ENCODE assay signal across 8 cellular contexts in the genomic region with DNA sequence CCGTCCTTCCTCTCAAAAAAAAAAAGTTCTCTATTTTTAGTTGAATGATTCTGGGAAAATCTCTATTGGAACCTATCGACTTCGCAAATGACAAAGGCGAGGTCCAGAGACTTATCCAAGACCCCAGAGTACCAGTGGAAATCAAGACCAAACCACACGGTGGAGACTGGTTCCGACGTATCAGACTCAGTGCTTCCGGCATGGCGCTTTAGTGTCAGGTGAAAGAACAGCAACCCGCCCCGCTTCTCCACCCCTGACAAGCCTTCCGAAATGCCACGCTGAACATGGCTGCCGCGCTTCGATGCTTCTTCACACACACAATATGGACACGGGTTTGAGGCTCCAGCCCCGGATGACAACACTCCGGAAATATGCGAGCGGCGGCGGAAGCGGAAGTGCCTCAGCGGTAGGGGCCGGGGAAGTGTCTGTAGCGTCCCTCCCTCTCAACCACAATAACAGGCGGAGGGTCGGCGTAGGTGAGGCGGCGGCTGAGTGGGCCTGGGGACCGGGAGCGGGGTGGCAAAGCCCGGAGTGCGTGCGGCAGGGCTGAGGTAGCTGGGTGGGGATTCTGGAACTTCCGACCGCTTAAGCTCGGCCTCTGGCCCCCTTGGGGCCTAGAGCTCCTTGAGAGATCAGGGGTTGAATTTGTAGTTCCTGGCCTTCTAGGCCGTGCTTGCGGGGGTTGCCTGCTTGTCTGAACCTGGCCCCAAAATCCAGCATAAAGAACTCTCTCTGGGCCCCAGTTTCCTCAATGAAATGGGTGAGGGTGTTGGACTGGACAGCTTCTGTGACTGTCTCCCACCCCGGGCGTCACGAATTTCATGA. TPM values are rescaled to one million over a fixed set of nuclear protein-coding genes. Genes with fewer than 3 reads are reported as not detected.
DNase-seq lines count a peak whose midpoint lies in the region; ATAC-seq and TF ChIP-seq lines count a peak whose summit lies in the region.

A gene with protein sequence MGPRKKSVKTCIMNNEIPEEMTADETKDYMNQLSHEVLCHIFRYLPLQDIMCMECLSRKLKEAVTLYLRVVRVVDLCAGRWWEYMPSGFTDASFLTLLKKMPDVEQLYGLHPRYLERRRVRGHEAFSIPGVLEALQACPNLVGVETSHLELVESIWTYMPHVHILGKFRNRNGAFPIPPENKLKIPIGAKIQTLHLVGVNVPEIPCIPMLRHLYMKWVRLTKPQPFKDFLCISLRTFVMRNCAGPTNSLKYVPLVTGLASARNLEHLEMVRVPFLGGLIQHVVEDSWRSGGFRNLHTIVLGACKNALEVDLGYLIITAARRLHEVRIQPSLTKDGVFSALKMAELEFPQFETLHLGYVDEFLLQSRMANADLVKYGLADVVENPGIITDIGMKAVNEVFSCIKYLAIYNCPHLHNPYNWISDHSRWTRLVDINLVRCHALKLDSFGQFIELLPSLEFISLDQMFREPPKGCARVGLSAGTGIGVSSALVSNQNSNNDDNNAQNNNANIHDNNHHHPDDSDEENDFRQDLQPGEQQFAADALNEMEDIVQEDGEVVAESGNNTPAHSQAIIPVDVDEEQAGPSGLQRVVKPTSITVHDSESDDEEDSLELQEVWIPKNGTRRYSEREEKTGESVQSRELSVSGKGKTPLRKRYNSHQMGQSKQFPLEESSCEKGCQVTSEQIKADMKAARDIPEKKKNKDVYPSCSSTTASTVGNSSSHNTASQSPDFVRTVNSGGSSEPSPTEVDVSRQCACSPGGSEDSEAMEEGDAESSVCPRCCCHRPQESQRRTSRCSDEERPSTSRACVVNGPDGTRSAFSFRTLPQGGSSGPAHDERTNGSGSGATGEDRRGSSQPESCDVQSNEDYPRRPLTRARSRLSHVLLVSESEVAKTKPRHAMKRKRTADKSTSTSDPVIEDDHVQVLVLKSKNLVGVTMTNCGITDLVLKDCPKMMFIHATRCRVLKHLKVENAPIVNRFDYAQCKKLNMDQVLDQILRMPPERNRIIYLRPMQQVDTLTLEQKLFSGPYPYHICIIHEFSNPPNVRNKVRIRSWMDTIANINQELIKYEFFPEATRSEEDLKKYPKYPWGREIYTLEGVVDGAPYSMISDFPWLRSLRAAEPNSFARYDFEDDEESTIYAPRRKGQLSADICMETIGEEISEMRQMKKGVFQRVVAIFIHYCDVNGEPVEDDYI (plus strand): TSS at position 395 of the 825 bp plus-strand sequence. CDS start 10,819 bp downstream, outside the sequence.

- H3K36me3 ChIP-seq in lung (ENCODE audit: control insufficient read depth in 2 of 2, insufficient read depth in 2 of 2, low read length in 2 of 2): no peaks in the 10 kb centered on the region

- H3K27me3 ChIP-seq in lung (ENCODE audit: control insufficient read depth, insufficient read depth): no peaks in the 10 kb centered on the region

- peak within 1 kb of the TSS; percentile 88 to 97 for H3K27ac ChIP-seq in lung (ENCODE audit: low read depth in 1 of 2, low read length in 1 of 2)

- peak; percentile 98 for ATAC-seq in GM19468 (IDR thresholded peaks at IDR 0.05; ENCODE audit: extremely low read depth, unreplicated experiment)
- ATAC-seq in lung (ENCODE audit: insufficient read depth, low FRiP score): peak; percentile 97

- H3K4me3 ChIP-seq in lung: peak within 1 kb of the TSS; percentile 90

- H3K9me3 ChIP-seq in lung (ENCODE audit: control insufficient read depth in 2 of 2, insufficient read depth in 1 of 2, low read length in 1 of 2): no peaks in the 10 kb centered on the region

- H3K4me1 ChIP-seq in lung (ENCODE audit: control insufficient read depth in 2 of 2, insufficient read depth in 2 of 2, low read length in 2 of 2): peaks cover 5 to 31% of the 10 kb centered on the region in 2 donors

- DNase-seq in COLO829 (ENCODE audit: low spot score): peak; percentile 91
- peak; percentile 86 for DNase-seq in HS-5 (ENCODE audit: low read depth)
- DNase-seq in NK-92 treated with Interleukin-12 subunit alpha and Interleukin-12 subunit beta, amount 100 ng/mL, for 24 hours (lab: John Stamatoyannopoulos, UW): peak; percentile 91
- DNase-seq in activated CD8-positive, alpha-beta memory T cell treated with anti-CD3 and anti-CD28 coated beads for 24 hours: peak; percentile 96
- peak; percentile 94 for DNase-seq in effector CD8-positive, alpha-beta T cell (lab: John Stamatoyannopoulos, UW)
- peak; percentile 97 for DNase-seq in lung (ENCODE audit: low spot score)
- DNase-seq in stimulated activated CD4-positive, alpha-beta T cell treated with anti-CD3 and anti-CD28 coated beads, TNF-alpha, amount 100 ng/mL, for 4 hours (ENCODE audit: low read depth in 3 of 3): peak; percentile 85 to 95 (median 94)

- TF ChIP-seq CTCF in lung (IDR thresholded peaks at IDR 0.05; ENCODE audit: control extremely low read depth, extremely low read depth): no peak

- WGBS in lung, 2 donors: 1% methylated on average over 42 to 45 of the region's 45 CpGs

RNA-seq across cellular contexts. Expression of the gene that starts here (rescaled TPM):
- total RNA-seq in lung: 10 to 100 TPM; 56.9 to 77.2 TPM
- 10 to 100 TPM; 18.5 to 26.4 TPM for polyA plus RNA-seq in lung

Comparison
In these comparisons a context has a peak if more than half of its experiments do, and no peak if none do; other contexts are left out.
1. Peak in every context shown above with its lines: DNase-seq, ATAC-seq, H3K4me3 ChIP-seq and H3K27ac ChIP-seq.